ENCODE assay signal across 8 cellular contexts in the genomic region with DNA sequence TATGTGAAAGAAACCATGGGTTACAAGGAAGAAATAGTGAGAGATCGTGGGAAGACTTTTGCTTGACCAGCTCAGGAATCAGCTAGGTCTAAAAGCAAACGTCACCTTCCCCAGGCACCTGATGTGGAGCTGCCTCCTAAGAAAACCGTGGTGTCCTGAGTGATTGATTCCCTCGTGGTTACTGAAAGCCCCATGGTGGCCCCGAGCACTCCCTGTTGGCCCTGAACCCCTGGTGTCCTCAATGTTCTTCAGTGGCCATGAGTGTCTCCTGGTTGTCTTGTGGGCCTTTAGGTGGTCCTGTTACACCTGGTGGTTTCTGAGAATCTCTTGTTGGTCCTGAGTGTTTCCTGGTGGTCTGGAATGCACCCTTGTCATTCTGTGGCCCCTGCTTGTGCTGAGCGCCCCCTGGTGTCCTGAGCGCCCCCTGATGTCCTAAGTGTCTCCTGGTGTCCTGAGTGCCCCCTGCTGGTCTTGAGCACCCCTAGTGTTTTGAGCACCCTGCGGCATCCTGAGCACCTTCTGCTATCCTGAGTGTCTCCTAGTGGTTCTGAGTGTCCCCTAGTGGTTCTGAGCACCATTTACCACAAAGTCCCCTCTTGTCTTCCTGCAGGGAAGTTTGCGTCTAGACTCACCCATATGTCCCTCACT.
DNase-seq lines count a peak whose midpoint lies in the region; ATAC-seq, FAIRE-seq and TF ChIP-seq lines count a peak whose summit lies in the region.

No MANE protein-coding gene starts in this region.

- H3K27ac ChIP-seq in CD4-positive, alpha-beta T cell (ENCODE audit: low read depth, low read length), result no peak overlapping the region
- H3K27ac ChIP-seq in aorta (ENCODE audit: low read depth in 1 of 2, low read length in 2 of 2) (no peak overlapping the region), sigmoid colon (no peak overlapping the region)

- intact Hi-C loops in CD4-positive, alpha-beta T cell (cut with DNase I, micrococcal nuclease), result loop anchor here (10.0 kb wide), 1 partner anchor 370 kb away; no protein-coding TSS in a partner anchor
- intact Hi-C loops in aorta (cut with DNase I), result no loop called here
- intact Hi-C loops in sigmoid colon (cut with DNase I), result no loop called here

- peaks cover 3% of the 10 kb centered on the region for H3K4me1 Mint-ChIP-seq in CD4-positive, alpha-beta T cell (ENCODE audit: low read depth)

- no peak for TF ChIP-seq EP300 in sigmoid colon (IDR thresholded peaks at IDR 0.05)

- no peaks in the 10 kb centered on the region for H3K9me3 Mint-ChIP-seq in CD4-positive, alpha-beta T cell

- H3K9me3 ChIP-seq in CD4-positive, alpha-beta T cell (ENCODE audit: control insufficient read depth, low read length), result no peaks in the 10 kb centered on the region
- peaks cover 2% of the 10 kb centered on the region for H3K9me3 ChIP-seq in aorta (ENCODE audit: control insufficient read depth, low read length)
- H3K9me3 ChIP-seq in sigmoid colon, result no peaks in the 10 kb centered on the region

- H3K27me3 Mint-ChIP-seq in CD4-positive, alpha-beta T cell, result no peaks in the 10 kb centered on the region

- H3K36me3 ChIP-seq in aorta (ENCODE audit: control insufficient read depth in 1 of 2, insufficient read depth in 2 of 2, low read length in 1 of 2) (no peaks in the 10 kb centered on the region), sigmoid colon (no peaks in the 10 kb centered on the region)

- H3K4me3 ChIP-seq in aorta (ENCODE audit: low read length in 2 of 2), result no peak overlapping the region
- no peak overlapping the region for H3K4me3 ChIP-seq in sigmoid colon

- POLR2A ChIA-PET in CD4-positive, alpha-beta T cell (lab: Charles Lee), result no interaction called here

- H3K27ac Mint-ChIP-seq in CD4-positive, alpha-beta T cell, result no peak overlapping the region

- peak; percentile 79 for TF ChIP-seq CTCF in CD4-positive, alpha-beta T cell (IDR thresholded peaks at IDR 0.05)
- TF ChIP-seq CTCF in sigmoid colon (IDR thresholded peaks at IDR 0.05), result no peak

- H3K4me1 ChIP-seq in aorta (ENCODE audit: control insufficient read depth in 1 of 2, insufficient read depth in 2 of 2, low read length in 2 of 2), result no peaks in the 10 kb centered on the region
- no peaks in the 10 kb centered on the region for H3K4me1 ChIP-seq in sigmoid colon

- 56 to 57% methylated on average over 9 of the region's 9 CpGs for WGBS in aorta, 2 donors
- 57 to 60% methylated on average over 9 of the region's 9 CpGs for WGBS in sigmoid colon, 2 donors

- no peak for FAIRE-seq in H54 (lab: Jason Lieb, UNC)

- peak; percentile 98 for ATAC-seq in CD4-positive, alpha-beta T cell (ENCODE audit: poor library complexity)
- ATAC-seq in aorta (ENCODE audit: low FRiP score), result no peak

- no peaks in the 10 kb centered on the region for H3K27me3 ChIP-seq in CD4-positive, alpha-beta T cell (ENCODE audit: control insufficient read depth, insufficient read depth, low read length)
- peaks cover 0 to 1% of the 10 kb centered on the region in 2 donors for H3K27me3 ChIP-seq in aorta (ENCODE audit: control insufficient read depth in 1 of 2, insufficient read depth in 2 of 2, low read length in 1 of 2)
- H3K27me3 ChIP-seq in sigmoid colon, result peaks cover 0 to 2% (median 0%) of the 10 kb centered on the region in 3 donors

- no peaks in the 10 kb centered on the region for H3K36me3 Mint-ChIP-seq in CD4-positive, alpha-beta T cell (ENCODE audit: low read depth)

- H3K4me3 Mint-ChIP-seq in CD4-positive, alpha-beta T cell, result no peak overlapping the region

- TF ChIP-seq POLR2A in H54 (IDR thresholded peaks at IDR 0.05; ENCODE audit: low read depth, low read length), result no peak
- TF ChIP-seq POLR2A in sigmoid colon (IDR thresholded peaks at IDR 0.05), result no peak

- peak; percentile 62 to 80 (median 71) for DNase-seq in CD4-positive, alpha-beta T cell
- DNase-seq in H54 (ENCODE audit: insufficient read length, low spot score) (peak; percentile 6), SIG-M5 (lab: John Stamatoyannopoulos, UW) (peak; percentile 48), myocyte (ENCODE audit: low read depth) (peak; percentile 14), aorta (peak; percentile 79 to 80), NCI-H345 (lab: John Stamatoyannopoulos, UW) (no peak), sigmoid colon (no peak)
- DNase-seq in activated effector memory CD4-positive, alpha-beta T cell treated with Interleukin-2 at 50 U/mL for 16 hours, result peak; percentile 53

- CTCF ChIA-PET in CD4-positive, alpha-beta T cell (lab: Charles Lee), result interaction anchor here (1.8 kb wide), 1 partner anchor 17 kb away, joined by 3 read pairs; no protein-coding TSS in a partner anchor

Comparison
In these comparisons a context has a peak if more than half of its experiments do, and no peak if none do; other contexts are left out.
1. DNase-seq: peak in CD4-positive, alpha-beta T cell (10 of 10), H54 (single experiment), SIG-M5 (single experiment), activated effector memory CD4-positive, alpha-beta T cell treated with Interleukin-2 at 50 U/mL for 16 hours (single experiment), myocyte (single experiment) and aorta (2 of 2); none in NCI-H345 (single experiment) and sigmoid colon (single experiment).
2. intact Hi-C loops: an anchor here in CD4-positive, alpha-beta T cell (10.0 kb wide); none called in aorta and sigmoid colon.